8 cellular contexts compared by ENCODE assay signal in genomic region chr10:60572511-60573194, GRCh38.
DNase-seq lines count a peak whose midpoint lies in the region; ATAC-seq and TF ChIP-seq lines count a peak whose summit lies in the region.

No MANE protein-coding gene starts in this region.

- DNase-seq in ELR (ENCODE audit: low read depth) (peak; percentile 34), M059J (ENCODE audit: low read depth) (peak; percentile 37), activated T-cell treated with anti-CD3 and anti-CD28 coated beads for 48 hours (ENCODE audit: low read depth) (peak; percentile 20), fibroblast of pulmonary artery (ENCODE audit: low read depth) (peak; percentile 56), natural killer cell (no peak), thoracic aorta (ENCODE audit: low spot score) (no peak), NOMO-1 (lab: John Stamatoyannopoulos, UW; ENCODE audit: unreplicated experiment in 2 of 2) (no peak)
- DNase-seq in effector memory CD4-positive, alpha-beta T cell = no peak

- peaks cover 3 to 11% of the 10 kb centered on the region in 2 donors for H3K4me1 ChIP-seq in thoracic aorta (ENCODE audit: control insufficient read depth in 1 of 2, low read depth in 2 of 2)
- peaks cover 5% of the 10 kb centered on the region for H3K4me1 ChIP-seq in effector memory CD4-positive, alpha-beta T cell (ENCODE audit: control insufficient read depth, insufficient read depth, low read length, poor library complexity, severe bottlenecking)

- no peak overlapping the region for H3K27ac ChIP-seq in thoracic aorta
- no peak overlapping the region for H3K27ac ChIP-seq in effector memory CD4-positive, alpha-beta T cell (ENCODE audit: insufficient read depth, low read length, poor library complexity, severe bottlenecking)

- no peaks in the 10 kb centered on the region for H3K27me3 ChIP-seq in thoracic aorta (replicated peaks; ENCODE audit: insufficient read depth)
- no peaks in the 10 kb centered on the region for H3K27me3 ChIP-seq in effector memory CD4-positive, alpha-beta T cell (replicated peaks; ENCODE audit: control insufficient read depth, insufficient read depth, low read length, poor library complexity, severe bottlenecking)

- H3K36me3 ChIP-seq in thoracic aorta = no peaks in the 10 kb centered on the region
- H3K36me3 ChIP-seq in effector memory CD4-positive, alpha-beta T cell (ENCODE audit: control insufficient read depth, insufficient read depth, low read length) = no peaks in the 10 kb centered on the region

- ATAC-seq in natural killer cell (no peak), thoracic aorta (ENCODE audit: insufficient number of reproducible peaks, low FRiP score, low read depth) (no peak)

- no peaks in the 10 kb centered on the region for H3K9me3 ChIP-seq in thoracic aorta
- H3K9me3 ChIP-seq in effector memory CD4-positive, alpha-beta T cell (ENCODE audit: control insufficient read depth, low read length) = no peaks in the 10 kb centered on the region

- peaks cover 2 to 6% of the 10 kb centered on the region in 2 donors for H3K9me3 Mint-ChIP-seq in natural killer cell

- no peak for TF ChIP-seq CTCF in fibroblast of pulmonary artery (IDR thresholded peaks at IDR 0.05; ENCODE audit: low read length, missing control alignments)
- TF ChIP-seq CTCF in natural killer cell (IDR thresholded peaks at IDR 0.05) = no peak
- no peak for TF ChIP-seq CTCF in thoracic aorta (IDR thresholded peaks at IDR 0.05)

- no peaks in the 10 kb centered on the region for H3K36me3 Mint-ChIP-seq in natural killer cell

- intact Hi-C loops in natural killer cell (cut with micrococcal nuclease) = no loop called here

- peak overlapping the region; percentile 4 for H3K4me3 Mint-ChIP-seq in natural killer cell

- peaks cover 10 to 26% of the 10 kb centered on the region in 2 donors for H3K4me1 Mint-ChIP-seq in natural killer cell

- peaks cover 12 to 17% of the 10 kb centered on the region in 2 donors for H3K27me3 Mint-ChIP-seq in natural killer cell (ENCODE audit: low read depth in 2 of 2)

- peak overlapping the region in 1 of 2 donors; percentile 36 for H3K27ac Mint-ChIP-seq in natural killer cell

- H3K4me3 ChIP-seq in fibroblast of pulmonary artery (replicated peaks; ENCODE audit: low read depth, low read length) = peak overlapping the region; percentile 54
- peak overlapping the region; percentile 58 for H3K4me3 ChIP-seq in thoracic aorta
- H3K4me3 ChIP-seq in effector memory CD4-positive, alpha-beta T cell (ENCODE audit: insufficient read depth, low read depth, low read length, poor library complexity, severe bottlenecking) = no peak overlapping the region

Comparison
In these comparisons a context has a peak if more than half of its experiments do, and no peak if none do; other contexts are left out.
1. DNase-seq: peak in ELR (single experiment), M059J (single experiment), activated T-cell treated with anti-CD3 and anti-CD28 coated beads for 48 hours (single experiment) and fibroblast of pulmonary artery (single experiment); none in natural killer cell (single experiment), thoracic aorta (single experiment), effector memory CD4-positive, alpha-beta T cell (0 of 3) and NOMO-1 (0 of 2).